Comparison of ENCODE assay signal across 8 cellular contexts in the genomic region with DNA sequence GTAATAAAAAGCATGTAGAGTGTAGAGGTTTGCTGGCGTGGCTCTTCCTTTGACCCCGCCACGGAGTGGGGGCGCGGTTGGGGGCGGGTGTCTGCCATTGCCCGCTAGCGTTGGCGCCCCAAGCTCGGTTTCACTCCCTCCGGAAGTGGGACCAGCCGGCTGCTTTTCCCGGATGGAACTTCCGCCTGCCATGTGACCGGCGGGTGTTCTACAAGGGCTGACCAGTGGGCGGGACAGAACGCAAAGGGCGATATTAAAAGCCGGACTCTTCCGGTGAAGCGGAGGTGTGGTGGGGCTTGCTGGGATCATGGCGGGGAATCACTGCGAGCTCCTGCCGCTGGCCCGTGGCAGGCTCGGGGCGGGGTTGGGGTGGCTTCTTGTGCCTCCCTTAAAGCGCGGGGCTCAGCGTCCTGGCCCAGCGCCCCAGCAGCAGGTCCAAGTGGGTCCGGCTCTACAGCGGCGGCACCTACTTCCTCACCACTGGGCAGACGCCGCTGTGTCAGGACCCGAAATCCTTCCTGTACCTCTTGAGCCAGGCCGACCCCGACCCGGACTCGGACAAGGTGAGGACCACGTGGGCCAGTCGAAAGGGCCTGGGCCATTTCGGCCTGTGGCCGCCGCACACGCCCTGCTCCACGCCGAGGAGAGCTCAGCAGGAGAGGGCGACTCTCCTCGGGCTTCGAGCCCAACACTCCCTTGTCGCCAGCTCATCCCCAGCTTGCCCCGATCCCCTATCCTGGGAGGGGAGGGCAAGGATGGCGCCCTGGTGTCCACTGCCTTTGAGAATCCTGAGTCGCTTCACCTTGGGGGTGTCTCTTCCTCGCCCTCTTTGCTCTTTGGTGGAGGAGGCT.
DNase-seq lines count a peak whose midpoint lies in the region; ATAC-seq and TF ChIP-seq lines count a peak whose summit lies in the region.

No MANE protein-coding gene starts in this region.

- ATAC-seq in HG02623 (IDR thresholded peaks at IDR 0.05; ENCODE audit: unreplicated experiment): peak; percentile 57
- ATAC-seq in heart left ventricle: peak; percentile 90 to 94 (median 92)

- TF ChIP-seq POLR2A in heart left ventricle (IDR thresholded peaks at IDR 0.05): peak in 1 of 2 donors; percentile 94
- peak; percentile 69 to 80 for TF ChIP-seq POLR2A in tibial nerve (IDR thresholded peaks at IDR 0.05)

- DNase-seq in GM06990 (ENCODE audit: extremely low read depth, insufficient read length) (peak; percentile 91), NCI-H1417 (lab: John Stamatoyannopoulos, UW) (peak; percentile 94 to 99 (median 97)), SW 1271 (lab: John Stamatoyannopoulos, UW) (peak; percentile 84 to 90), adipocyte (ENCODE audit: low read depth) (peak; percentile 98), heart left ventricle (peak; percentile 95 to 97 (median 96)), trophoblast cell (peak; percentile 93 to 98), tibial nerve (ENCODE audit: low spot score in 2 of 2) (peak; percentile 89 to 94)

- peak overlapping the region; percentile 99 for H3K9ac ChIP-seq in adipocyte (ENCODE audit: low read length)
- peak overlapping the region; percentile 95 for H3K9ac ChIP-seq in trophoblast cell (ENCODE audit: low read length)

- H3K23ac ChIP-seq in trophoblast cell (ENCODE audit: low read length): no peak overlapping the region

- H3K9me3 ChIP-seq in adipocyte (ENCODE audit: control insufficient read depth, low read length): no peaks in the 10 kb centered on the region
- no peaks in the 10 kb centered on the region for H3K9me3 ChIP-seq in heart left ventricle
- no peaks in the 10 kb centered on the region for H3K9me3 ChIP-seq in trophoblast cell (ENCODE audit: insufficient read depth, low read depth, low read length)
- no peaks in the 10 kb centered on the region for H3K9me3 ChIP-seq in tibial nerve

- no peak for TF ChIP-seq CTCF in GM06990 (IDR thresholded peaks at IDR 0.05; ENCODE audit: insufficient read depth, low read length, poor library complexity, severe bottlenecking)
- TF ChIP-seq CTCF in heart left ventricle (IDR thresholded peaks at IDR 0.05): peak in 3 of 12 donors; percentile 5 to 11 (median 7)
- TF ChIP-seq CTCF in tibial nerve (IDR thresholded peaks at IDR 0.05): peak in 2 of 5 experiments; percentile 35 to 47

- peaks cover 9% of the 10 kb centered on the region for H3K79me2 ChIP-seq in trophoblast cell (ENCODE audit: control insufficient read depth, insufficient read depth, low read length, poor library complexity)

- H4K8ac ChIP-seq in trophoblast cell (ENCODE audit: low read depth, low read length): peak overlapping the region; percentile 95

- H2AK5ac ChIP-seq in trophoblast cell (ENCODE audit: low read length): peak overlapping the region; percentile 49

- intact Hi-C loops in heart left ventricle (cut with DNase I): no loop called here

- WGBS in heart left ventricle, 4 donors: 0 to 1% (median 0%) methylated on average over 50 to 58 of the region's 58 CpGs
- WGBS in trophoblast cell (ENCODE audit: extremely low coverage, insufficient coverage, insufficient read length): no CpG with 5 or more reads among the region's 58 CpGs
- WGBS in tibial nerve, 2 donors: 0 to 1% methylated on average over 38 to 57 of the region's 58 CpGs

- peaks cover 5% of the 10 kb centered on the region for H3K79me1 ChIP-seq in trophoblast cell (ENCODE audit: low read length)

- peak overlapping the region; percentile 70 for H3K4me2 ChIP-seq in trophoblast cell (ENCODE audit: low read length)

- H3K4me1 ChIP-seq in adipocyte (ENCODE audit: control insufficient read depth, insufficient read depth, low read length) (peaks cover 3% of the 10 kb centered on the region), heart left ventricle (peaks cover 0 to 28% (median 12%) of the 10 kb centered on the region in 12 donors), trophoblast cell (ENCODE audit: control insufficient read depth in 1 of 2, insufficient read depth in 2 of 2, low read length in 2 of 2) (peaks cover 0 to 2% of the 10 kb centered on the region in 2 experiments), tibial nerve (peaks cover 0 to 33% (median 0%) of the 10 kb centered on the region in 4 donors)

- peak overlapping the region; percentile 79 for H2BK120ac ChIP-seq in trophoblast cell (ENCODE audit: insufficient read depth, low read length, poor library complexity)

- peak overlapping the region; percentile 65 for H4K91ac ChIP-seq in trophoblast cell (ENCODE audit: low read depth, low read length)

- H3K18ac ChIP-seq in trophoblast cell (ENCODE audit: low read length): peak overlapping the region; percentile 5

- H2BK12ac ChIP-seq in trophoblast cell (ENCODE audit: low read length): no peak overlapping the region

- H3K27me3 ChIP-seq in GM06990 (replicated peaks; ENCODE audit: control insufficient read depth, insufficient read depth, low read length) (no peaks in the 10 kb centered on the region), adipocyte (replicated peaks; ENCODE audit: control insufficient read depth, insufficient read depth, low read length) (no peaks in the 10 kb centered on the region), heart left ventricle (no peaks in the 10 kb centered on the region), trophoblast cell (ENCODE audit: insufficient read depth, low read length) (no peaks in the 10 kb centered on the region), tibial nerve (no peaks in the 10 kb centered on the region)

- H3K14ac ChIP-seq in trophoblast cell (ENCODE audit: low read length): peak overlapping the region; percentile 46

- peak; percentile 82 to 96 for TF ChIP-seq EP300 in tibial nerve (IDR thresholded peaks at IDR 0.05)

- H3K36me3 ChIP-seq in GM06990 (ENCODE audit: control insufficient read depth, insufficient read depth, low read length): peaks cover 6% of the 10 kb centered on the region
- H3K36me3 ChIP-seq in adipocyte (ENCODE audit: control insufficient read depth, insufficient read depth, low read length, severe bottlenecking): peaks cover 7% of the 10 kb centered on the region
- peaks cover 0 to 8% (median 7%) of the 10 kb centered on the region in 9 donors for H3K36me3 ChIP-seq in heart left ventricle
- H3K36me3 ChIP-seq in trophoblast cell (ENCODE audit: control insufficient read depth in 1 of 2, insufficient read depth in 2 of 2, low read length in 2 of 2): peaks cover 11 to 12% of the 10 kb centered on the region in 2 experiments
- H3K36me3 ChIP-seq in tibial nerve: peaks cover 0 to 8% (median 5%) of the 10 kb centered on the region in 3 donors

- H3K4ac ChIP-seq in trophoblast cell (ENCODE audit: low read depth, low read length): peak overlapping the region; percentile 88

- peak overlapping the region; percentile 71 for H2AFZ ChIP-seq in trophoblast cell (ENCODE audit: insufficient read depth, low read length, poor library complexity)

- H4K12ac ChIP-seq in trophoblast cell (ENCODE audit: low read depth, low read length): peak overlapping the region; percentile 95

- H3K27ac ChIP-seq in heart left ventricle (peak overlapping the region; percentile 58 to 90 (median 83)), trophoblast cell (ENCODE audit: low read depth, low read length) (peak overlapping the region; percentile 62), tibial nerve (peak overlapping the region; percentile 43 to 89 (median 74))

- peak overlapping the region; percentile 97 for H3K4me3 ChIP-seq in GM06990 (replicated peaks; ENCODE audit: low read depth, low read length)
- H3K4me3 ChIP-seq in adipocyte (ENCODE audit: low read length): peak overlapping the region; percentile 99
- H3K4me3 ChIP-seq in heart left ventricle: peak overlapping the region; percentile 73 to 99 (median 84)
- peak overlapping the region; percentile 95 for H3K4me3 ChIP-seq in trophoblast cell (ENCODE audit: low read depth, low read length)
- H3K4me3 ChIP-seq in tibial nerve: peak overlapping the region; percentile 82 to 98 (median 87)

- H2BK5ac ChIP-seq in trophoblast cell (ENCODE audit: low read depth, low read length, poor library complexity): peak overlapping the region; percentile 52

Comparison
In these comparisons a context has a peak if more than half of its experiments do, and no peak if none do; other contexts are left out.
1. Peak in every context shown above with its lines: DNase-seq, ATAC-seq, H3K4me3 ChIP-seq and H3K27ac ChIP-seq.